ENCODE assay signal across 8 cellular contexts in the genomic region with DNA sequence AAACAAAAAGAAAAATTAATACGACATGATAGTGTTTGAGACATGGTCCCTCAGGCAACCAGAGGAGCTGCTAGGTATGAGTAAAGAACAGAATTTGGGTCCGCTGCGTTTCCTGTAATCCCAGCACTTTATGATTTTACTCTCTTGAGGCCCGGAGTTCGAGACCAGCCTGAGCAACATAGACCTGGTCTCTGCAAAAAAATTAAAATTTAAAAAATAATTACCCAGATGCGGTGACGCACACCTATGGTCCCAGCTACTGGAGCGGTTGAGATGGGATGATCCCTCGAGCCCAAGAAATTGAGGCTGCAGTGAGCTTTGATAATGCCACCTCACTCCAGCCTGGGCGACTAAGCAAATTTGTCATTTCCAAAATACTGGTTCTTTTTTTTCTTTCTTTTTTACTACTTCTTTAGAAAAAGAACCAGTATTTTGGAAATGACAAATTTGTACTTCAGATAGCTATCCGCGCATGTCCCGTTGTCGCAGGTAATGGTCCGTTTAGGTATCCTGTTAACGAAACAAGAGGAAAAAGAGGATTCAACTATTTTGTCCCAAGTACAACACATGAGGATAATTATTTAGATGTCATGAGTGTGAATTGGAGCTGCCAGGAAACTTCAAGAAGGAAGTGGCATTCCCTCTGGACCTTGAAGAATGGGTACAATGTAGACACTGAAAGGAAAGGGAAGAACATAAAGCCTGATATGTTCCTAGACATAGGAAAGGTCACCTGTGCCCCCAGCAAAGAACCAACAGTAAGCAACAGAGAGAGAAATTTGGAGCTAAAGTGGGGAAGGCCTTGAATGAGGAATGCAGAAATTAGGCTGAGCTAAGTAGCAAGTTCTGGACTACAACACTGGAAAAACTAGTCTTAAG. TPM values are rescaled to one million over a fixed set of nuclear protein-coding genes. Genes with fewer than 3 reads are reported as not detected.
A peak's percentile ranks its signal among the peaks of the same experiment; 100 is the strongest.
DNase-seq lines count a peak whose midpoint lies in the region; TF ChIP-seq lines count a peak whose summit lies in the region.

No MANE protein-coding gene starts in this region.

- no peaks in the 10 kb centered on the region for H3K27me3 ChIP-seq in trophoblast cell (ENCODE audit: insufficient read depth, low read length)

- peaks cover 16% of the 10 kb centered on the region for H3K79me2 ChIP-seq in trophoblast cell (ENCODE audit: control insufficient read depth, insufficient read depth, low read length, poor library complexity)

- peak overlapping the region; percentile 95 for H3K4me3 Mint-ChIP-seq in endothelial cell (ENCODE audit: unreplicated experiment)

- TF ChIP-seq CTCF in HEK293 (tag by site-specific recombination; IDR thresholded peaks at IDR 0.05) (no peak), WI38 (IDR thresholded peaks at IDR 0.05; ENCODE audit: low read depth, low read length) (no peak), endothelial cell (IDR thresholded peaks at IDR 0.05; ENCODE audit: unreplicated experiment) (no peak)

- CTCF ChIA-PET in HEK293 (lab: Yijun Ruan, JAX) = interaction anchor here (0.5 to 4.1 kb wide), 10 partner anchors 13 to 703 kb away, joined by 3 to 16 read pairs (median 4); no protein-coding TSS in a partner anchor

- peaks cover 22% of the 10 kb centered on the region for H3K4me1 Mint-ChIP-seq in endothelial cell (ENCODE audit: unreplicated experiment)

- no peak overlapping the region for H3K18ac ChIP-seq in trophoblast cell (ENCODE audit: low read length)

- POLR2A ChIA-PET in HEK293 (lab: Yijun Ruan, JAX) = interaction anchor here (1.1 to 1.9 kb wide), 2 partner anchors 14 to 45 kb away, joined by 3 to 4 read pairs; no protein-coding TSS in a partner anchor

- peaks cover 20% of the 10 kb centered on the region for H3K79me1 ChIP-seq in trophoblast cell (ENCODE audit: low read length)

- peak overlapping the region; percentile 30 for H3K4ac ChIP-seq in trophoblast cell (ENCODE audit: low read depth, low read length)

- H4K8ac ChIP-seq in trophoblast cell (ENCODE audit: low read depth, low read length) = peak overlapping the region; percentile 84

- peak overlapping the region; percentile 58 for H3K4me2 ChIP-seq in trophoblast cell (ENCODE audit: low read length)

- H4K91ac ChIP-seq in trophoblast cell (ENCODE audit: low read depth, low read length) = peak overlapping the region; percentile 78

- peak overlapping the region; percentile 100 for H3K27ac ChIP-seq in HEK293 (ENCODE audit: extremely low read depth, low read depth, low read length)
- H3K27ac ChIP-seq in trophoblast cell (ENCODE audit: low read depth, low read length) = peak overlapping the region; percentile 93

- H3K9me3 ChIP-seq in HEK293 (ENCODE audit: control insufficient read depth, insufficient read depth, low read depth, low read length) (no peaks in the 10 kb centered on the region), trophoblast cell (ENCODE audit: insufficient read depth, low read depth, low read length) (no peaks in the 10 kb centered on the region)

- no peak overlapping the region for H2AK5ac ChIP-seq in trophoblast cell (ENCODE audit: low read length)

- no peak overlapping the region for H3K23ac ChIP-seq in trophoblast cell (ENCODE audit: low read length)

- peaks cover 9% of the 10 kb centered on the region for H3K27me3 Mint-ChIP-seq in endothelial cell (ENCODE audit: unreplicated experiment)

- DNase-seq in endothelial cell (ENCODE audit: low spot score) (no peak), trophoblast cell (no peak), CD1c-positive myeloid dendritic cell (ENCODE audit: extremely low spot score) (no peak), NCI-H187 treated with DMSO at 0.1 percent for 48 hours (lab: John Stamatoyannopoulos, UW) (no peak), glomerular visceral epithelial cell (ENCODE audit: extremely low spot score) (no peak)
- no peak for DNase-seq in NK-92 treated with Interleukin-12 subunit alpha and Interleukin-12 subunit beta, amount 100 ng/mL, for 24 hours (lab: John Stamatoyannopoulos, UW)

- H3K9ac ChIP-seq in trophoblast cell (ENCODE audit: low read length) = no peak overlapping the region

- peaks cover 7% of the 10 kb centered on the region for H3K36me3 Mint-ChIP-seq in endothelial cell (ENCODE audit: low read depth, unreplicated experiment)

- H3K27ac Mint-ChIP-seq in endothelial cell (ENCODE audit: unreplicated experiment) = peak overlapping the region; percentile 98

- H3K14ac ChIP-seq in trophoblast cell (ENCODE audit: low read length) = peak overlapping the region; percentile 81

- H3K4me3 ChIP-seq in HEK293 (ENCODE audit: low read depth, low read length) (peak overlapping the region; percentile 54), WI38 (ENCODE audit: low read depth, low read length) (peak overlapping the region; percentile 60), trophoblast cell (ENCODE audit: low read depth, low read length) (no peak overlapping the region)

- peak overlapping the region; percentile 69 for H2BK120ac ChIP-seq in trophoblast cell (ENCODE audit: insufficient read depth, low read length, poor library complexity)

- peak overlapping the region; percentile 34 for H2BK5ac ChIP-seq in trophoblast cell (ENCODE audit: low read depth, low read length, poor library complexity)

- no peak overlapping the region for H2BK12ac ChIP-seq in trophoblast cell (ENCODE audit: low read length)

- no peaks in the 10 kb centered on the region for H3K9me3 Mint-ChIP-seq in endothelial cell (ENCODE audit: unreplicated experiment)

- peak overlapping the region; percentile 55 for H4K12ac ChIP-seq in trophoblast cell (ENCODE audit: low read depth, low read length)

- no CpG with 5 or more reads among the region's 16 CpGs for WGBS in trophoblast cell (ENCODE audit: extremely low coverage, insufficient coverage, insufficient read length)

- H3K36me3 ChIP-seq in HEK293 (ENCODE audit: control insufficient read depth in 2 of 2, insufficient read depth in 1 of 2, low read length in 2 of 2) (peaks cover 0 to 6% of the 10 kb centered on the region in 2 experiments; a peak in 1 of 3 replicates), trophoblast cell (ENCODE audit: control insufficient read depth in 1 of 2, insufficient read depth in 2 of 2, low read length in 2 of 2) (peaks cover 0 to 2% of the 10 kb centered on the region in 2 experiments)

- H3K4me1 ChIP-seq in HEK293 (ENCODE audit: control insufficient read depth, insufficient read depth, low read length) (0 out of 2 replicates have a peak, but pooled peaks cover 5% of the 10 kb centered on the region), trophoblast cell (ENCODE audit: control insufficient read depth in 1 of 2, insufficient read depth in 2 of 2, low read length in 2 of 2) (peaks cover 0 to 3% of the 10 kb centered on the region in 2 experiments)

- no peak overlapping the region for H2AFZ ChIP-seq in trophoblast cell (ENCODE audit: insufficient read depth, low read length, poor library complexity)

TF ChIP-seq in HEK293, 187 proteins besides CTCF, POLR2A, EP300 and RAD21:
- TF ChIP-seq ZNF623 (tag by site-specific recombination; IDR thresholded peaks at IDR 0.05) (no peak), ZNF335 (tag by site-specific recombination; conservative IDR thresholded peaks at IDR 0.05) (peak; percentile 77; the same call in 1 of the 2 replicates)

RNA-seq across cellular contexts. Expression of a gene that starts 1.2 kb away (rescaled TPM):
- total RNA-seq in endothelial cell (ENCODE audit: unreplicated experiment) = 222 TPM
- 91.2 and 91.6 TPM in 2 replicates for polyA plus RNA-seq in trophoblast cell (2013)
